ENCODE assay signal across 1 cellular context in genomic region chr12:25102402-25102801, GRCh38.
TF ChIP-seq lines count a peak whose summit lies in the region.

No MANE protein-coding gene starts in this region.

TF ChIP-seq in IMR-90, 13 proteins besides CTCF, POLR2A, EP300 and RAD21 (continued from another document):
- no peak for TF ChIP-seq CEBPB (IDR thresholded peaks at IDR 0.05; ENCODE audit: low read depth, low read length)
- no peak for TF ChIP-seq MAZ (IDR thresholded peaks at IDR 0.05; ENCODE audit: borderline replicate concordance, low read depth, low read length)
- TF ChIP-seq MXI1 (IDR thresholded peaks at IDR 0.05; ENCODE audit: borderline replicate concordance, low read depth, low read length) = no peak
- no peak for TF ChIP-seq NFE2L2 (IDR thresholded peaks at IDR 0.05; ENCODE audit: low read depth, low read length)
- no peak for TF ChIP-seq CHD1 (IDR thresholded peaks at IDR 0.05; ENCODE audit: low read depth, low read length)
- TF ChIP-seq SMC3 (IDR thresholded peaks at IDR 0.05; ENCODE audit: low read depth, low read length) = no peak
- TF ChIP-seq RFX5 (IDR thresholded peaks at IDR 0.05; ENCODE audit: low read depth, low read length) = no peak
- TF ChIP-seq ELK1 (IDR thresholded peaks at IDR 0.05; ENCODE audit: borderline replicate concordance, low read depth, low read length) = no peak
